8 cellular contexts compared by ENCODE assay signal in genomic region chr6:150068173-150068785, GRCh38. TPM values are rescaled to one million over a fixed set of nuclear protein-coding genes. Genes with fewer than 3 reads are reported as not detected.
DNase-seq lines count a peak whose midpoint lies in the region; ATAC-seq and TF ChIP-seq lines count a peak whose summit lies in the region.

No MANE protein-coding gene starts in this region.

- peak overlapping the region in 3 of 4 donors; percentile 78 to 83 (median 78) for H3K27ac ChIP-seq in body of pancreas

- H3K4me3 ChIP-seq in body of pancreas, result peak overlapping the region; percentile 33 to 35

- no peak for TF ChIP-seq CTCF in body of pancreas (IDR thresholded peaks at IDR 0.05)

- no peak for DNase-seq in stimulated activated naive CD8-positive, alpha-beta T cell treated with anti-CD3 and anti-CD28 coated beads, Interleukin-15, Interleukin-2, amounts not matched to agents 100 U/mL and 50 U/mL, for 24 hours
- DNase-seq in body of pancreas (no peak), memory B cell (ENCODE audit: low spot score in 2 of 2) (no peak), epidermal melanocyte (ENCODE audit: insufficient read length, low spot score) (no peak), NCI-H2196 treated with DMSO at 0.1 percent for 48 hours (lab: John Stamatoyannopoulos, UW; ENCODE audit: unreplicated experiment) (no peak), posterior vena cava (ENCODE audit: low spot score) (no peak)

- intact Hi-C loops in body of pancreas (cut with DNase I), result no loop called here
- intact Hi-C loops in posterior vena cava (cut with DNase I), result no loop called here

- H3K36me3 Mint-ChIP-seq in stimulated activated naive CD8-positive, alpha-beta T cell treated with anti-CD3 and anti-CD28 coated beads, Interleukin-15, Interleukin-2, amounts not matched to agents 100 ng/mL and 50 ng/mL, for 24 hours (ENCODE audit: low read depth), result no peaks in the 10 kb centered on the region
- H3K36me3 Mint-ChIP-seq in memory B cell, result peaks cover 10% of the 10 kb centered on the region

- peaks cover 9% of the 10 kb centered on the region for H3K4me1 ChIP-seq in body of pancreas

- H3K27ac Mint-ChIP-seq in stimulated activated naive CD8-positive, alpha-beta T cell treated with anti-CD3 and anti-CD28 coated beads, Interleukin-15, Interleukin-2, amounts not matched to agents 100 ng/mL and 50 ng/mL, for 24 hours, result no peak overlapping the region
- no peak overlapping the region for H3K27ac Mint-ChIP-seq in memory B cell

- no peaks in the 10 kb centered on the region for H3K27me3 ChIP-seq in body of pancreas

- peaks cover 21% of the 10 kb centered on the region for H3K4me1 Mint-ChIP-seq in stimulated activated naive CD8-positive, alpha-beta T cell treated with anti-CD3 and anti-CD28 coated beads, Interleukin-15, Interleukin-2, amounts not matched to agents 100 ng/mL and 50 ng/mL, for 24 hours (ENCODE audit: low read depth)
- peaks cover 19% of the 10 kb centered on the region for H3K4me1 Mint-ChIP-seq in memory B cell

- no peak for ATAC-seq in stimulated activated naive CD8-positive, alpha-beta T cell treated with anti-CD3 and anti-CD28 coated beads, Interleukin-15, Interleukin-2, amounts not matched to agents 100 U/mL and 50 U/mL, for 24 hours
- no peak for ATAC-seq in body of pancreas
- ATAC-seq in memory B cell (ENCODE audit: low read depth), result no peak
- ATAC-seq in GM21825 (IDR thresholded peaks at IDR 0.05; ENCODE audit: unreplicated experiment), result no peak

- H3K36me3 ChIP-seq in body of pancreas (replicated peaks in 1 of 2; ENCODE audit: insufficient read depth in 1 of 2, low read depth in 2 of 2), result no peaks in the 10 kb centered on the region

- TF ChIP-seq POLR2A in body of pancreas (IDR thresholded peaks at IDR 0.05), result no peak

- peak overlapping the region; percentile 83 for H3K4me3 Mint-ChIP-seq in stimulated activated naive CD8-positive, alpha-beta T cell treated with anti-CD3 and anti-CD28 coated beads, Interleukin-15, Interleukin-2, amounts not matched to agents 100 ng/mL and 50 ng/mL, for 24 hours
- H3K4me3 Mint-ChIP-seq in memory B cell, result peak overlapping the region; percentile 91

- H3K27me3 Mint-ChIP-seq in stimulated activated naive CD8-positive, alpha-beta T cell treated with anti-CD3 and anti-CD28 coated beads, Interleukin-15, Interleukin-2, amounts not matched to agents 100 ng/mL and 50 ng/mL, for 24 hours, result peaks cover 10% of the 10 kb centered on the region
- peaks cover 6% of the 10 kb centered on the region for H3K27me3 Mint-ChIP-seq in memory B cell

- 15 to 16% methylated on average over 14 of the region's 14 CpGs for WGBS in body of pancreas, 2 donors

- H3K9me3 ChIP-seq in body of pancreas, result no peaks in the 10 kb centered on the region

- no peaks in the 10 kb centered on the region for H3K9me3 Mint-ChIP-seq in stimulated activated naive CD8-positive, alpha-beta T cell treated with anti-CD3 and anti-CD28 coated beads, Interleukin-15, Interleukin-2, amounts not matched to agents 100 ng/mL and 50 ng/mL, for 24 hours
- no peaks in the 10 kb centered on the region for H3K9me3 Mint-ChIP-seq in memory B cell

RNA-seq across cellular contexts. Expression of gene ULBP3, which starts 0.6 kb away (rescaled TPM):
- total RNA-seq in body of pancreas (under 1 TPM in 1 of 2 donors, not detected in 1; 0.78 TPM), posterior vena cava (1 to 10 TPM in 1 of 2 donors, under 1 TPM in 1; 0.67 to 1.2 TPM)

RNA-seq across cellular contexts. Expression of gene RAET1L, which starts 42.9 kb away (rescaled TPM):
- not detected for total RNA-seq in body of pancreas
- not detected for total RNA-seq in posterior vena cava
